In genomic region chr3:69014022-69014580, GRCh38 we compare ENCODE assay signal across 8 cellular contexts. TPM values are rescaled to one million over a fixed set of nuclear protein-coding genes. Genes with fewer than 3 reads are reported as not detected.
DNase-seq lines count a peak whose midpoint lies in the region; ATAC-seq and TF ChIP-seq lines count a peak whose summit lies in the region.

No MANE protein-coding gene starts in this region.

- CTCF ChIA-PET in HCT116 (lab: Charles Lee), result interaction anchor here (0.8 to 1.7 kb wide), 3 partner anchors 14 to 426 kb away, joined by 4 to 5 read pairs (median 4); no protein-coding TSS in a partner anchor

- H4K20me1 ChIP-seq in HCT116 (ENCODE audit: insufficient read depth), result no peaks in the 10 kb centered on the region

- peak overlapping the region; percentile 62 to 69 for H3K4me3 ChIP-seq in HCT116 (replicated peaks in 1 of 2; ENCODE audit: low read depth in 1 of 2, low read length in 2 of 2)
- peak overlapping the region; percentile 82 to 90 (median 85) for H3K4me3 ChIP-seq in skeletal muscle tissue (ENCODE audit: low read length in 3 of 3)

- RAD21 ChIA-PET in HCT116 (lab: Charles Lee; ENCODE audit: low non-redundant PET in 1 of 2, low total read pairs in 2 of 2, uncharacterized antibody in 2 of 2, unreplicated experiment in 2 of 2), result no interaction called here

- no peak for DNase-seq in HCT116 (ENCODE audit: low read depth, low spot score)
- DNase-seq in T-helper 17 cell, result no peak
- no peak for DNase-seq in foreskin keratinocyte
- no peak for DNase-seq in NCI-H446 (lab: John Stamatoyannopoulos, UW)

- BruUV-seq in HCT116 (replicated peaks; lab: Mats Ljungman, UMichigan), result TSS peak; percentile 71

- intact Hi-C loops in HCT116 (cut with micrococcal nuclease), result loop anchor here (5.0 kb wide), 1 partner anchor 38 kb away; the partner anchor contains the start of gene TMF1

- H3K4me1 ChIP-seq in HCT116 (ENCODE audit: control insufficient read depth in 1 of 2, insufficient read depth in 2 of 2, low read length in 2 of 2) (peaks cover 4 to 18% of the 10 kb centered on the region in 2 experiments), foreskin keratinocyte (peaks cover 8% of the 10 kb centered on the region), skeletal muscle tissue (ENCODE audit: control insufficient read depth in 3 of 3, insufficient read depth in 3 of 3, low read length in 3 of 3) (peaks cover 29 to 32% (median 32%) of the 10 kb centered on the region in 3 donors)

- H3K4me2 ChIP-seq in HCT116 (ENCODE audit: low read length), result peak overlapping the region; percentile 73

- POLR2A ChIA-PET in HCT116 (lab: Charles Lee), result no interaction called here

- H3K36me3 Mint-ChIP-seq in T-helper 17 cell (ENCODE audit: low read depth), result no peaks in the 10 kb centered on the region

- no peak for TF ChIP-seq RAD21 in HCT116 (IDR thresholded peaks at IDR 0.05; ENCODE audit: low read depth)

- H3K36me3 ChIP-seq in HCT116 (ENCODE audit: control insufficient read depth in 1 of 2, insufficient read depth in 2 of 2, low read length in 2 of 2), result peaks cover 0 to under 1% of the 10 kb centered on the region in 2 experiments; a peak in 1 of 4 replicates
- H3K36me3 ChIP-seq in skeletal muscle tissue (ENCODE audit: control insufficient read depth in 3 of 3, insufficient read depth in 3 of 3, low read length in 3 of 3), result peaks cover 6 to 10% (median 7%) of the 10 kb centered on the region in 3 donors

- peak overlapping the region; percentile 50 for H2AFZ ChIP-seq in HCT116 (ENCODE audit: low read depth, low read length, poor library complexity, severe bottlenecking)

- peaks cover 21% of the 10 kb centered on the region for H3K4me1 Mint-ChIP-seq in T-helper 17 cell

- H3K79me2 ChIP-seq in HCT116 (ENCODE audit: insufficient read depth, low read length), result no peaks in the 10 kb centered on the region

- H3K9me3 ChIP-seq in HCT116 (ENCODE audit: control insufficient read depth in 1 of 2, insufficient read depth in 1 of 2, low read depth in 1 of 2, low read length in 2 of 2) (no peaks in the 10 kb centered on the region), T-helper 17 cell (ENCODE audit: control insufficient read depth, low read length, poor library complexity, severe bottlenecking) (no peaks in the 10 kb centered on the region), skeletal muscle tissue (ENCODE audit: control insufficient read depth in 3 of 3, low read length in 3 of 3) (no peaks in the 10 kb centered on the region)

- ATAC-seq in HCT116 (no peak), T-helper 17 cell (no peak), foreskin keratinocyte (no peak), HG02642 (IDR thresholded peaks at IDR 0.05; ENCODE audit: poor library complexity, unreplicated experiment) (no peak), GM18907 (IDR thresholded peaks at IDR 0.05; ENCODE audit: unreplicated experiment) (no peak), esophagus mucosa (no peak)

- H3K27ac Mint-ChIP-seq in T-helper 17 cell, result peak overlapping the region; percentile 57

- TF ChIP-seq CTCF in HCT116 (IDR thresholded peaks at IDR 0.05 in 2 of 3, conservative IDR thresholded peaks at IDR 0.05 in 1 of 3; ENCODE audit: borderline replicate concordance in 1 of 3, insufficient read depth in 1 of 3, low read depth in 2 of 3, low read length in 2 of 3) (no peak), foreskin keratinocyte (conservative IDR thresholded peaks at IDR 0.05) (no peak)

- H3K27ac ChIP-seq in HCT116 (ENCODE audit: low read depth, low read length), result peak overlapping the region; percentile 90
- peak overlapping the region; percentile 86 for H3K27ac ChIP-seq in foreskin keratinocyte
- peak overlapping the region; percentile 96 for H3K27ac ChIP-seq in skeletal muscle tissue (ENCODE audit: low read depth, low read length)

- peak overlapping the region; percentile 82 for H3K4me3 Mint-ChIP-seq in T-helper 17 cell

- peak overlapping the region; percentile 78 for H3K9ac ChIP-seq in HCT116 (ENCODE audit: low read length)
- peak overlapping the region; percentile 85 to 95 (median 89) for H3K9ac ChIP-seq in skeletal muscle tissue (ENCODE audit: low read depth in 1 of 3, low read length in 3 of 3)

- H3K27me3 ChIP-seq in HCT116 (ENCODE audit: insufficient read depth, low read length), result no peaks in the 10 kb centered on the region
- H3K27me3 ChIP-seq in foreskin keratinocyte, result no peaks in the 10 kb centered on the region
- H3K27me3 ChIP-seq in skeletal muscle tissue (ENCODE audit: control insufficient read depth in 3 of 3, insufficient read depth in 3 of 3, low read length in 3 of 3), result no peaks in the 10 kb centered on the region

- no peaks in the 10 kb centered on the region for H3K27me3 Mint-ChIP-seq in T-helper 17 cell

- no peaks in the 10 kb centered on the region for H3K9me2 ChIP-seq in HCT116 (ENCODE audit: insufficient read depth)

- TF ChIP-seq POLR2A in HCT116 (IDR thresholded peaks at IDR 0.05; ENCODE audit: borderline replicate concordance, extremely low read depth, insufficient read depth, insufficient read length), result no peak

TF ChIP-seq in HCT116, 20 proteins besides CTCF, POLR2A, EP300 and RAD21:
- TF ChIP-seq REST (IDR thresholded peaks at IDR 0.05; ENCODE audit: low read depth), result no peak
- no peak for TF ChIP-seq CBX3 (IDR thresholded peaks at IDR 0.05; ENCODE audit: low read depth)
- TF ChIP-seq YY1 (IDR thresholded peaks at IDR 0.05; ENCODE audit: extremely low read depth, insufficient replicate concordance, low read depth, low read length), result no peak
- TF ChIP-seq ZBTB33 (IDR thresholded peaks at IDR 0.05; ENCODE audit: extremely low read depth, insufficient replicate concordance, low read length), result no peak
- TF ChIP-seq CEBPB (IDR thresholded peaks at IDR 0.05; ENCODE audit: low read depth), result no peak
- no peak for TF ChIP-seq EZH2 (IDR thresholded peaks at IDR 0.05)
- no peak for TF ChIP-seq POLR2AphosphoS5 (IDR thresholded peaks at IDR 0.05; ENCODE audit: low read depth, low read length)
- no peak for TF ChIP-seq ELF1 (IDR thresholded peaks at IDR 0.05; ENCODE audit: borderline replicate concordance, low read depth)
- TF ChIP-seq ATF3 (IDR thresholded peaks at IDR 0.05), result no peak
- TF ChIP-seq SIN3A (IDR thresholded peaks at IDR 0.05; ENCODE audit: low read depth), result 0 out of 2 replicates have a peak, but pooled peaks have one; percentile 17
- TF ChIP-seq SRF (IDR thresholded peaks at IDR 0.05; ENCODE audit: low read depth), result peak; percentile 24; the same call in 1 of the 2 replicates
- no peak for TF ChIP-seq FOSL1 (IDR thresholded peaks at IDR 0.05; ENCODE audit: low read depth)

RNA-seq across cellular contexts. Expression of gene EOGT, which starts 0.6 kb away (rescaled TPM):
- 20.1 TPM for total RNA-seq in HCT116 (2021; ENCODE audit: unreplicated experiment)
- 7.6 and 10.1 TPM in 2 replicates for polyA plus RNA-seq in HCT116 (2012)
- 10 to 100 TPM; 11.8 to 18.1 TPM for total RNA-seq in T-helper 17 cell
- total RNA-seq in foreskin keratinocyte, result 45.8 and 78.0 TPM in 2 replicates
- polyA plus RNA-seq in foreskin keratinocyte, result 16.0 and 21.5 TPM in 2 replicates
- total RNA-seq in skeletal muscle tissue, result 13.0 TPM
- total RNA-seq in esophagus mucosa, result 19.6 TPM

RNA-seq across cellular contexts. Expression of gene TMF1, which starts 38.0 kb away (rescaled TPM):
- total RNA-seq in HCT116 (2021; ENCODE audit: unreplicated experiment) (27.3 TPM), T-helper 17 cell (10 to 100 TPM; 68.1 to 84.5 TPM), foreskin keratinocyte (23.6 and 29.2 TPM in 2 replicates), skeletal muscle tissue (12.5 TPM), esophagus mucosa (16.0 TPM)
- polyA plus RNA-seq in HCT116 (2012), result 16.6 and 29.0 TPM in 2 replicates
- 3.7 and 4.0 TPM in 2 replicates for polyA plus RNA-seq in foreskin keratinocyte
